In genomic region chr1:205596876-205597275, GRCh38 we compare ENCODE assay signal across 29 cellular contexts. TPM values are rescaled to one million over a fixed set of nuclear protein-coding genes. Genes with fewer than 3 reads are reported as not detected.
DNase-seq lines count a peak whose midpoint lies in the region; ATAC-seq and TF ChIP-seq lines count a peak whose summit lies in the region.
"Had no signal": no experiment of that assay in that cellular context is flagged by ENCODE, and none has a peak within 500 bp of the region (broad histone marks: within the 10 kb centered on the region; RNA-seq: fewer than 3 reads in every experiment).

No MANE protein-coding gene starts in this region.

- no peaks in the 10 kb centered on the region for H3K9me2 ChIP-seq in SU-DHL-6 (replicated peaks; ENCODE audit: insufficient read depth, low read length)

- POLR2A ChIA-PET in activated CD4-positive, alpha-beta T cell treated with anti-CD3 and anti-CD28 coated beads for 36 hours (lab: Charles Lee) = no interaction called here
- POLR2A ChIA-PET in CD4-positive, alpha-beta T cell (lab: Charles Lee) = interaction anchor here (8.5 kb wide), 1 partner anchor 34 kb away, joined by 360 read pairs; the partner anchor contains the start of gene ELK4

- H3K27ac Mint-ChIP-seq in activated CD4-positive, alpha-beta T cell treated with anti-CD3 and anti-CD28 coated beads for 36 hours = peak overlapping the region; percentile 43
- H3K27ac Mint-ChIP-seq in CD4-positive, alpha-beta T cell = peak overlapping the region; percentile 99
- peak overlapping the region; percentile 47 for H3K27ac Mint-ChIP-seq in memory B cell
- H3K27ac Mint-ChIP-seq in natural killer cell treated with Interleukin-12 subunit alpha and Interleukin-12 subunit beta and Interleukin-15 and Interleukin-18, amount 100 ng/mL, for 72 hours = no peak overlapping the region
- H3K27ac Mint-ChIP-seq: activated CD8-positive, alpha-beta T cell treated with anti-CD3 and anti-CD28 coated beads for 36 hours had no signal

- no peaks in the 10 kb centered on the region for H3K27me3 ChIP-seq in CD4-positive, alpha-beta T cell (ENCODE audit: control insufficient read depth, insufficient read depth, low read length)
- H3K27me3 ChIP-seq in SU-DHL-6 (ENCODE audit: low read length) (no peaks in the 10 kb centered on the region), colonic mucosa (no peaks in the 10 kb centered on the region)
- H3K27me3 ChIP-seq: gastrocnemius medialis, hepatocyte, testis had no signal

- CTCF ChIA-PET in activated CD4-positive, alpha-beta T cell treated with anti-CD3 and anti-CD28 coated beads for 36 hours (lab: Charles Lee) = interaction anchor here (0.7 to 13.9 kb wide), 4 partner anchors 34 to 140 kb away, joined by 3 to 346 read pairs (median 112); partner anchors contain the start of gene ELK4
- CTCF ChIA-PET in CD4-positive, alpha-beta T cell (lab: Charles Lee) = interaction anchor here (8.8 kb wide), 1 partner anchor 60 kb away, joined by 175 read pairs; no protein-coding TSS in a partner anchor

- peaks cover 51% of the 10 kb centered on the region for H3K4me1 Mint-ChIP-seq in activated CD4-positive, alpha-beta T cell treated with anti-CD3 and anti-CD28 coated beads for 36 hours
- peaks cover 43% of the 10 kb centered on the region for H3K4me1 Mint-ChIP-seq in CD4-positive, alpha-beta T cell (ENCODE audit: low read depth)
- peaks cover 28% of the 10 kb centered on the region for H3K4me1 Mint-ChIP-seq in memory B cell
- peaks cover 11 to 13% of the 10 kb centered on the region in 2 donors for H3K4me1 Mint-ChIP-seq in natural killer cell treated with Interleukin-12 subunit alpha and Interleukin-12 subunit beta and Interleukin-15 and Interleukin-18, amount 100 ng/mL, for 72 hours (ENCODE audit: low read depth in 2 of 2)

- no peak overlapping the region for H3K27ac ChIP-seq in CD4-positive, alpha-beta T cell (ENCODE audit: low read depth, low read length)
- H3K27ac ChIP-seq in SU-DHL-6 (ENCODE audit: low read depth, low read length) (peak overlapping the region; percentile 94), colonic mucosa (no peak overlapping the region)
- H3K27ac ChIP-seq: 22Rv1, gastrocnemius medialis, parathyroid adenoma, testis had no signal

- H3K4me3 ChIP-seq in SU-DHL-6 (ENCODE audit: insufficient read depth, low read length, poor library complexity, severe bottlenecking) (no peak overlapping the region), colonic mucosa (no peak overlapping the region)
- H3K4me3 ChIP-seq: gastrocnemius medialis, hepatocyte, K562, mucosa of descending colon, testis had no signal

- ATAC-seq in activated CD4-positive, alpha-beta T cell treated with anti-CD3 and anti-CD28 coated beads for 36 hours = no peak
- ATAC-seq in CD4-positive, alpha-beta T cell (ENCODE audit: poor library complexity) = no peak
- ATAC-seq in memory B cell (ENCODE audit: low read depth) (no peak), HG03196 (IDR thresholded peaks at IDR 0.05; ENCODE audit: unreplicated experiment) (no peak)
- ATAC-seq in natural killer cell treated with Interleukin-12 subunit alpha and Interleukin-12 subunit beta and Interleukin-15 and Interleukin-18, amount 100 ng/mL, for 72 hours = no peak
- ATAC-seq: activated CD8-positive, alpha-beta T cell treated with anti-CD3 and anti-CD28 coated beads for 36 hours; gastrocnemius medialis; K562; mucosa of descending colon had no signal

- H3K4me2 ChIP-seq in SU-DHL-6 (ENCODE audit: low read depth, low read length, poor library complexity, severe bottlenecking) = peak overlapping the region; percentile 86
- H3K4me2 ChIP-seq: hepatocyte had no signal

- no peak for TF ChIP-seq CTCF in CD4-positive, alpha-beta T cell (IDR thresholded peaks at IDR 0.05)
- TF ChIP-seq CTCF in SU-DHL-6 (IDR thresholded peaks at IDR 0.05; ENCODE audit: insufficient read depth, low read length, poor library complexity, severe bottlenecking) = no peak
- no peak for TF ChIP-seq CTCF in colonic mucosa (IDR thresholded peaks at IDR 0.05)

- H3K4me1 ChIP-seq in colonic mucosa = peaks cover 3% of the 10 kb centered on the region

- no peak for DNase-seq in activated CD4-positive, alpha-beta T cell treated with anti-CD3 and anti-CD28 coated beads for 36 hours
- no peak for DNase-seq in activated CD4-positive, alpha-beta T cell treated with anti-CD3 and anti-CD28 coated beads, Interleukin-2, amount 50 U/mL, for 4 hours
- DNase-seq in CD4-positive, alpha-beta T cell = no peak
- no peak for DNase-seq in memory B cell (ENCODE audit: low spot score in 2 of 2)
- DNase-seq in natural killer cell treated with Interleukin-12 subunit alpha and Interleukin-12 subunit beta and Interleukin-15 and Interleukin-18, amount 100 ng/mL, for 72 hours (ENCODE audit: low spot score) = no peak
- DNase-seq in colonic mucosa = no peak
- DNase-seq: activated CD4-positive, CD25-positive, alpha-beta regulatory T cell; activated CD8-positive, alpha-beta T cell treated with anti-CD3 and anti-CD28 coated beads for 36 hours; amniotic stem cell; DMS 273 treated with DMSO at 0.1 percent for 48 hours; EL; gastrocnemius medialis; mucosa of descending colon; NCI-H1092; NCI-H1694 treated with DMSO at 0.1 percent for 48 hours; NCI-H2171 treated with DMSO at 0.1 percent for 48 hours; NCI-H510A treated with DMSO at 0.1 percent for 48 hours; retina; RPMI8226; small intestine; stimulated activated naive CD4-positive, alpha-beta T cell treated with Interleukin-2 at 50 U/mL for 16 hours; testis had no signal

- intact Hi-C loops in activated CD4-positive, alpha-beta T cell treated with anti-CD3 and anti-CD28 coated beads for 36 hours (cut with DNase I, micrococcal nuclease) = no loop called here
- intact Hi-C loops in CD4-positive, alpha-beta T cell (cut with DNase I, micrococcal nuclease) = loop anchor here in 1 of 2 experiments (10.0 kb wide), 1 partner anchor 378 kb away; no protein-coding TSS in a partner anchor
- intact Hi-C loops in colonic mucosa (cut with DNase I) = no loop called here

- no peaks in the 10 kb centered on the region for H3K9me3 Mint-ChIP-seq in activated CD4-positive, alpha-beta T cell treated with anti-CD3 and anti-CD28 coated beads for 36 hours (ENCODE audit: low read depth)
- no peaks in the 10 kb centered on the region for H3K9me3 Mint-ChIP-seq in CD4-positive, alpha-beta T cell
- no peaks in the 10 kb centered on the region for H3K9me3 Mint-ChIP-seq in memory B cell
- H3K9me3 Mint-ChIP-seq in natural killer cell treated with Interleukin-12 subunit alpha and Interleukin-12 subunit beta and Interleukin-15 and Interleukin-18, amount 100 ng/mL, for 72 hours = no peaks in the 10 kb centered on the region
- H3K9me3 Mint-ChIP-seq: activated CD8-positive, alpha-beta T cell treated with anti-CD3 and anti-CD28 coated beads for 36 hours; brain had no signal

- H3K79me2 ChIP-seq in SU-DHL-6 (ENCODE audit: insufficient read depth, low read length) = no peaks in the 10 kb centered on the region
- H3K79me2 ChIP-seq: hepatocyte, parathyroid adenoma had no signal

- H3K9me3 ChIP-seq in CD4-positive, alpha-beta T cell (ENCODE audit: control insufficient read depth, low read length) = no peaks in the 10 kb centered on the region
- no peaks in the 10 kb centered on the region for H3K9me3 ChIP-seq in SU-DHL-6 (ENCODE audit: insufficient read depth, low read length)
- H3K9me3 ChIP-seq in colonic mucosa = no peaks in the 10 kb centered on the region
- H3K9me3 ChIP-seq: gastrocnemius medialis, mucosa of descending colon, testis had no signal

- peaks cover 47% of the 10 kb centered on the region for H3F3A ChIP-seq in SU-DHL-6 (ENCODE audit: insufficient read depth)

- H3K9ac ChIP-seq in SU-DHL-6 (ENCODE audit: low read length) (no peak overlapping the region), colonic mucosa (ENCODE audit: low read depth in 2 of 2, low read length in 2 of 2) (no peak overlapping the region)
- H3K9ac ChIP-seq: parathyroid adenoma had no signal

- H3K4me3 Mint-ChIP-seq in activated CD4-positive, alpha-beta T cell treated with anti-CD3 and anti-CD28 coated beads for 36 hours = no peak overlapping the region
- no peak overlapping the region for H3K4me3 Mint-ChIP-seq in CD4-positive, alpha-beta T cell
- H3K4me3 Mint-ChIP-seq in memory B cell = no peak overlapping the region
- H3K4me3 Mint-ChIP-seq in natural killer cell treated with Interleukin-12 subunit alpha and Interleukin-12 subunit beta and Interleukin-15 and Interleukin-18, amount 100 ng/mL, for 72 hours = no peak overlapping the region
- H3K4me3 Mint-ChIP-seq: activated CD8-positive, alpha-beta T cell treated with anti-CD3 and anti-CD28 coated beads for 36 hours; brain had no signal

- H3K36me3 Mint-ChIP-seq in activated CD4-positive, alpha-beta T cell treated with anti-CD3 and anti-CD28 coated beads for 36 hours (ENCODE audit: low read depth) = peaks cover 22% of the 10 kb centered on the region
- peaks cover 47% of the 10 kb centered on the region for H3K36me3 Mint-ChIP-seq in CD4-positive, alpha-beta T cell (ENCODE audit: low read depth)
- H3K36me3 Mint-ChIP-seq in memory B cell = peaks cover 15% of the 10 kb centered on the region
- H3K36me3 Mint-ChIP-seq in natural killer cell treated with Interleukin-12 subunit alpha and Interleukin-12 subunit beta and Interleukin-15 and Interleukin-18, amount 100 ng/mL, for 72 hours = no peaks in the 10 kb centered on the region

- H3K27me3 Mint-ChIP-seq in activated CD4-positive, alpha-beta T cell treated with anti-CD3 and anti-CD28 coated beads for 36 hours = no peaks in the 10 kb centered on the region
- no peaks in the 10 kb centered on the region for H3K27me3 Mint-ChIP-seq in CD4-positive, alpha-beta T cell
- H3K27me3 Mint-ChIP-seq in memory B cell = no peaks in the 10 kb centered on the region
- H3K27me3 Mint-ChIP-seq in natural killer cell treated with Interleukin-12 subunit alpha and Interleukin-12 subunit beta and Interleukin-15 and Interleukin-18, amount 100 ng/mL, for 72 hours = no peaks in the 10 kb centered on the region
- H3K27me3 Mint-ChIP-seq: activated CD8-positive, alpha-beta T cell treated with anti-CD3 and anti-CD28 coated beads for 36 hours; brain had no signal

- H2AFZ ChIP-seq in SU-DHL-6 (ENCODE audit: low read depth, low read length, severe bottlenecking) = no peak overlapping the region
- H2AFZ ChIP-seq: hepatocyte, parathyroid adenoma had no signal

- H3K36me3 ChIP-seq in SU-DHL-6 (ENCODE audit: low read length) (no peaks in the 10 kb centered on the region; the same call in 1 of the 2 replicates), colonic mucosa (no peaks in the 10 kb centered on the region)
- H3K36me3 ChIP-seq: gastrocnemius medialis had no signal

- no peaks in the 10 kb centered on the region for H4K20me1 ChIP-seq in SU-DHL-6 (ENCODE audit: low read depth, low read length)

RNA-seq across cellular contexts. Expression of gene ELK4, which starts 34.9 kb away (rescaled TPM):
- 10 to 100 TPM; 54.0 to 57.4 TPM for total RNA-seq in activated CD4-positive, alpha-beta T cell treated with anti-CD3 and anti-CD28 coated beads for 36 hours
- total RNA-seq in CD4-positive, alpha-beta T cell = 100 to 1,000 TPM; 145 to 154 TPM
- total RNA-seq in natural killer cell treated with Interleukin-12 subunit alpha and Interleukin-12 subunit beta and Interleukin-15 and Interleukin-18, amount 100 ng/mL, for 72 hours = 10 to 100 TPM; 78.7 to 97.8 TPM
- 10 to 100 TPM; 30.5 to 37.6 TPM for total RNA-seq in colonic mucosa

Comparison
In these comparisons a context has a peak if more than half of its experiments do, and no peak if none do; other contexts are left out.
1. H3K27ac Mint-ChIP-seq: peak in activated CD4-positive, alpha-beta T cell treated with anti-CD3 and anti-CD28 coated beads for 36 hours (single experiment), CD4-positive, alpha-beta T cell (single experiment) and memory B cell (single experiment); none in natural killer cell treated with Interleukin-12 subunit alpha and Interleukin-12 subunit beta and Interleukin-15 and Interleukin-18, amount 100 ng/mL, for 72 hours (0 of 2).